Comparison of ENCODE assay signal across 1 cellular context in genomic region chr1:235324296-235324695, GRCh38.
TF ChIP-seq lines count a peak whose summit lies in the region.

No MANE protein-coding gene starts in this region.

TF ChIP-seq in GM23338, 12 proteins besides CTCF, POLR2A, EP300 and RAD21 (continued from another document):
- no peak for TF ChIP-seq ZNF462 (CRISPR knock-in tag; IDR thresholded peaks at IDR 0.05)
- no peak for TF ChIP-seq POLR2AphosphoS5 (IDR thresholded peaks at IDR 0.05; ENCODE audit: low read depth)
- no peak for TF ChIP-seq EZH2phosphoT487 (IDR thresholded peaks at IDR 0.05; ENCODE audit: unreplicated experiment)
- no peak for TF ChIP-seq JUNB (IDR thresholded peaks at IDR 0.05; ENCODE audit: unreplicated experiment)
- TF ChIP-seq REST (IDR thresholded peaks at IDR 0.05; ENCODE audit: unreplicated experiment) = no peak
- no peak for TF ChIP-seq CREB1 (CRISPR knock-in tag; IDR thresholded peaks at IDR 0.05; ENCODE audit: low read depth)
- TF ChIP-seq STAT1 (IDR thresholded peaks at IDR 0.05; ENCODE audit: unreplicated experiment) = no peak
- TF ChIP-seq ZNF114 (CRISPR knock-in tag; IDR thresholded peaks at IDR 0.05) = no peak
TF ChIP-seq in GM23338: peak in this region for 0.
